In genomic region chr3:129282727-129283327, GRCh38 we compare ENCODE assay signal across 1 cellular context.
TF ChIP-seq lines count a peak whose summit lies in the region.

No MANE protein-coding gene starts in this region.

TF ChIP-seq in GM23338, 12 proteins besides CTCF, POLR2A, EP300 and RAD21 (continued from another document):
- TF ChIP-seq ZNF462 (CRISPR knock-in tag; IDR thresholded peaks at IDR 0.05) = no peak
- TF ChIP-seq NANOG (IDR thresholded peaks at IDR 0.05; ENCODE audit: borderline replicate concordance) = no peak
